ENCODE assay signal across 19 cellular contexts in genomic region chr7:155769701-155770100, GRCh38. TPM values are rescaled to one million over a fixed set of nuclear protein-coding genes. Genes with fewer than 3 reads are reported as not detected.
DNase-seq lines count a peak whose midpoint lies in the region; ATAC-seq and TF ChIP-seq lines count a peak whose summit lies in the region.
"Had no signal": no experiment of that assay in that cellular context is flagged by ENCODE, and none has a peak within 500 bp of the region (broad histone marks: within the 10 kb centered on the region; RNA-seq: fewer than 3 reads in every experiment).

No MANE protein-coding gene starts in this region.

- H3K27ac Mint-ChIP-seq in T-helper 17 cell, result peak overlapping the region; percentile 39
- H3K27ac Mint-ChIP-seq: activated naive CD8-positive, alpha-beta T cell; CD8-positive, alpha-beta T cell had no signal

- peaks cover 14% of the 10 kb centered on the region for H3K36me3 Mint-ChIP-seq in T-helper 17 cell (ENCODE audit: low read depth)

- ATAC-seq in T-helper 17 cell (no peak), GM21723 (IDR thresholded peaks at IDR 0.05; ENCODE audit: unreplicated experiment) (no peak), HG02623 (IDR thresholded peaks at IDR 0.05; ENCODE audit: unreplicated experiment) (no peak)
- ATAC-seq: CD8-positive, alpha-beta T cell; gastroesophageal sphincter had no signal

- H3K9me3 ChIP-seq in T-helper 17 cell (ENCODE audit: control insufficient read depth, low read length, poor library complexity, severe bottlenecking), result no peaks in the 10 kb centered on the region
- H3K9me3 ChIP-seq: gastroesophageal sphincter had no signal

- no peak overlapping the region for H3K4me3 ChIP-seq in fibroblast of mammary gland (ENCODE audit: control insufficient read depth, low read depth, low read length)
- H3K4me3 ChIP-seq: gastroesophageal sphincter had no signal

- no peaks in the 10 kb centered on the region for H3K27me3 Mint-ChIP-seq in T-helper 17 cell
- H3K27me3 Mint-ChIP-seq: activated naive CD8-positive, alpha-beta T cell; naive B cell had no signal

- TF ChIP-seq CTCF in fibroblast of mammary gland (conservative IDR thresholded peaks at IDR 0.05; ENCODE audit: control insufficient read depth, insufficient read depth, low read depth, low read length), result no peak

- DNase-seq in CD1c-positive myeloid dendritic cell (ENCODE audit: extremely low spot score) (peak; percentile 22), T-helper 17 cell (no peak), fibroblast of mammary gland (ENCODE audit: low read depth) (peak; percentile 98), putamen (ENCODE audit: low spot score) (peak; percentile 78), NCI-H524 treated with DMSO at 0.1 percent for 48 hours (lab: John Stamatoyannopoulos, UW) (no peak), activated gamma-delta T cell (lab: John Stamatoyannopoulos, UW) (no peak)
- DNase-seq: CD8-positive, alpha-beta T cell; dermis blood vessel endothelial cell; Karpas-422; naive B cell; NCI-H187; NCI-H82; T-helper 9 cell had no signal

- no peak overlapping the region for H3K4me3 Mint-ChIP-seq in T-helper 17 cell
- H3K4me3 Mint-ChIP-seq: activated naive CD8-positive, alpha-beta T cell; CD8-positive, alpha-beta T cell; naive B cell had no signal

- peaks cover 15% of the 10 kb centered on the region for H3K4me1 Mint-ChIP-seq in T-helper 17 cell

RNA-seq across cellular contexts. Expression of gene SHH, which starts 42.6 kb away (rescaled TPM):
- not detected for total RNA-seq in T-helper 17 cell
- total RNA-seq: activated CD8-positive, alpha-beta memory T cell treated with anti-CD3 and anti-CD28 coated beads for 36 hours; CD8-positive, alpha-beta T cell; dermis blood vessel endothelial cell; H1 had no signal

Comparison
In these comparisons a context has a peak if more than half of its experiments do, and no peak if none do; other contexts are left out.
1. DNase-seq: peak in CD1c-positive myeloid dendritic cell (single experiment), fibroblast of mammary gland (single experiment) and putamen (single experiment); none in T-helper 17 cell (0 of 3), NCI-H524 treated with DMSO at 0.1 percent for 48 hours (single experiment) and activated gamma-delta T cell (single experiment).